In genomic region chr3:141294848-141295247, GRCh38 we compare ENCODE assay signal across 10 cellular contexts.
A peak's percentile ranks its signal among the peaks of the same experiment; 100 is the strongest.
DNase-seq lines count a peak whose midpoint lies in the region; ATAC-seq, FAIRE-seq and TF ChIP-seq lines count a peak whose summit lies in the region.
"Had no signal": no experiment of that assay in that cellular context is flagged by ENCODE, and none has a peak within 500 bp of the region (broad histone marks: within the 10 kb centered on the region; RNA-seq: fewer than 3 reads in every experiment).

No MANE protein-coding gene starts in this region.

- peak; percentile 92 to 99 for ATAC-seq in activated T-cell treated with anti-CD3 and anti-CD28 coated beads, Interleukin-2, amount 50 U/mL, for 72 hours (replicated peaks in 1 of 2)
- peak; percentile 79 for ATAC-seq in left lung
- no peak for ATAC-seq in HG03039 (IDR thresholded peaks at IDR 0.05; ENCODE audit: unreplicated experiment)

- H3K4me3 ChIP-seq in astrocyte (ENCODE audit: insufficient read depth, low read depth, low read length) (peak overlapping the region; percentile 14), left lung (peak overlapping the region in 1 of 2 donors; percentile 36), tibial artery (peak overlapping the region; percentile 46 to 48)

- TF ChIP-seq CTCF in astrocyte (IDR thresholded peaks at IDR 0.05; ENCODE audit: insufficient read depth, low read depth, low read length) (no peak), left lung (IDR thresholded peaks at IDR 0.05) (no peak), tibial artery (IDR thresholded peaks at IDR 0.05) (no peak)

- no peak for DNase-seq in activated T-cell treated with anti-CD3 and anti-CD28 coated beads, Interleukin-2, amount 50 U/mL, for 72 hours
- DNase-seq in activated T-cell treated with anti-CD3 and anti-CD28 coated beads, Interleukin-2, amount 50 U/mL, for 48 hours = no peak
- peak; percentile 90 for DNase-seq in astrocyte (ENCODE audit: low read depth)
- DNase-seq in left lung = no peak
- DNase-seq in tibial artery = no peak
- no peak for DNase-seq in DMS53 treated with DMSO at 0.1 percent for 48 hours (lab: John Stamatoyannopoulos, UW; ENCODE audit: unreplicated experiment)
- no peak for DNase-seq in caudate nucleus (lab: John Stamatoyannopoulos, UW)
- DNase-seq: Caco-2, islet precursor cell had no signal

- no peaks in the 10 kb centered on the region for H4K20me1 ChIP-seq in astrocyte (ENCODE audit: insufficient read depth, low read length)

- H3K4me2 ChIP-seq in astrocyte (ENCODE audit: low read length) = peak overlapping the region; percentile 68

- H3K36me3 ChIP-seq in astrocyte (ENCODE audit: insufficient read depth, low read length) (no peaks in the 10 kb centered on the region), left lung (peaks cover 0 to 9% of the 10 kb centered on the region in 2 donors), tibial artery (peaks cover 0 to 5% (median 0%) of the 10 kb centered on the region in 3 donors)

- peak; percentile 64 for FAIRE-seq in astrocyte (lab: Jason Lieb, UNC)

- H3K36me3 Mint-ChIP-seq in activated T-cell treated with anti-CD3 and anti-CD28 coated beads, Interleukin-2, amount 50 U/mL, for 72 hours (ENCODE audit: insufficient read depth in 2 of 2) = peaks cover 0 to 7% of the 10 kb centered on the region in 2 donors
- H3K36me3 Mint-ChIP-seq in astrocyte (ENCODE audit: low read depth, unreplicated experiment) = peaks cover 8% of the 10 kb centered on the region

- H3K79me2 ChIP-seq in astrocyte (ENCODE audit: insufficient read depth, low read length) = no peaks in the 10 kb centered on the region

- H3K27ac ChIP-seq in astrocyte (ENCODE audit: low read depth, low read length) (peak overlapping the region; percentile 59), left lung (peak overlapping the region; percentile 35 to 74), tibial artery (peak overlapping the region; percentile 53 to 80), caudate nucleus (ENCODE audit: low read depth, low read length) (no peak overlapping the region)

- H3K4me3 Mint-ChIP-seq in activated T-cell treated with anti-CD3 and anti-CD28 coated beads, Interleukin-2, amount 50 U/mL, for 72 hours = peak overlapping the region; percentile 76 to 90
- no peak overlapping the region for H3K4me3 Mint-ChIP-seq in astrocyte (ENCODE audit: unreplicated experiment)

- H3K9me3 ChIP-seq in astrocyte (ENCODE audit: insufficient read depth, low read depth, low read length) = no peaks in the 10 kb centered on the region
- no peaks in the 10 kb centered on the region for H3K9me3 ChIP-seq in left lung
- H3K9me3 ChIP-seq in tibial artery = no peaks in the 10 kb centered on the region
- H3K9me3 ChIP-seq: Caco-2 had no signal

- no peaks in the 10 kb centered on the region for H3K9me3 Mint-ChIP-seq in activated T-cell treated with anti-CD3 and anti-CD28 coated beads, Interleukin-2, amount 50 U/mL, for 72 hours
- H3K9me3 Mint-ChIP-seq in astrocyte (ENCODE audit: unreplicated experiment) = peaks cover 1% of the 10 kb centered on the region

- H2AFZ ChIP-seq in astrocyte (ENCODE audit: low read depth, low read length) = no peak overlapping the region

- no peaks in the 10 kb centered on the region for H3K27me3 Mint-ChIP-seq in activated T-cell treated with anti-CD3 and anti-CD28 coated beads, Interleukin-2, amount 50 U/mL, for 72 hours (ENCODE audit: low read depth)
- no peaks in the 10 kb centered on the region for H3K27me3 Mint-ChIP-seq in astrocyte (ENCODE audit: low read depth, unreplicated experiment)

- H3K4me1 ChIP-seq in astrocyte (ENCODE audit: insufficient read depth, low read length) (peaks cover 2% of the 10 kb centered on the region), left lung (peaks cover 0 to 16% of the 10 kb centered on the region in 2 donors), tibial artery (peaks cover 0 to 51% (median 24%) of the 10 kb centered on the region in 4 donors)
- H3K4me1 ChIP-seq: Caco-2 had no signal

- peak overlapping the region; percentile 46 for H3K9ac ChIP-seq in astrocyte (ENCODE audit: low read length)

- peak overlapping the region; percentile 98 for H3K27ac Mint-ChIP-seq in activated T-cell treated with anti-CD3 and anti-CD28 coated beads, Interleukin-2, amount 50 U/mL, for 72 hours
- H3K27ac Mint-ChIP-seq in astrocyte (ENCODE audit: unreplicated experiment) = peak overlapping the region; percentile 60

- intact Hi-C loops in left lung (cut with DNase I) (no loop called here), tibial artery (cut with DNase I; ENCODE audit: low total_unique reads) (loop anchor here (10.0 kb wide), 1 partner anchor 350 kb away; the partner anchor contains the start of gene SLC25A36)

- H3K4me1 Mint-ChIP-seq in activated T-cell treated with anti-CD3 and anti-CD28 coated beads, Interleukin-2, amount 50 U/mL, for 72 hours (ENCODE audit: low read depth) = peaks cover 17% of the 10 kb centered on the region
- peaks cover 16% of the 10 kb centered on the region for H3K4me1 Mint-ChIP-seq in astrocyte (ENCODE audit: low read depth, unreplicated experiment)

- H3K27me3 ChIP-seq in astrocyte (ENCODE audit: insufficient read depth, low read length) (no peaks in the 10 kb centered on the region), left lung (no peaks in the 10 kb centered on the region), tibial artery (no peaks in the 10 kb centered on the region)
